ENCODE assay signal across 8 cellular contexts in the genomic region with DNA sequence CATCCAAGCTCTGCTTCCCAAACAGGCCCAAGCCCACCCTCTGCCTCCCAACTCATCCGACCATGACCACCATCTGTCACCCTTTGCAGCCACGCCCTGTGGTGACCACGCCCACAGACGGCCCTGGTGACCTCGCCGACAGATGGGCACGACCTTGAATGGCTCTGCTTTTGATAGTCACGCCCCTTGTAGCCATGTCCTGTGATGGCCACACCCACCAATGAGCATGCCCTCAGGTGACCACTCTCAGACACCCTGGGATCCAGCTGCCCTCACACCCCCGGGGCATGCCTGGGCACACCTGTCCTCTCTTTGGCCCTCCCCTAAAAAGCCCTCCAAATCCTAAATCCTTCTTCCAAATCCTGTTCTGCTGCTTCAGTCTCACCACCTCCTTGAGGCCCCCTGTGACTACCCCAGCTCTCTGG. TPM values are rescaled to one million over a fixed set of nuclear protein-coding genes. Genes with fewer than 3 reads are reported as not detected.
A peak's percentile ranks its signal among the peaks of the same experiment; 100 is the strongest.
DNase-seq lines count a peak whose midpoint lies in the region; ATAC-seq, FAIRE-seq and TF ChIP-seq lines count a peak whose summit lies in the region.

No MANE protein-coding gene starts in this region.

- peak overlapping the region; percentile 93 for H3K4me3 Mint-ChIP-seq in neural crest cell

- peak; percentile 37 for DNase-seq in Daoy (ENCODE audit: low read depth)
- DNase-seq in NCI-H748 treated with DMSO at 0.1 percent for 48 hours (lab: John Stamatoyannopoulos, UW): peak; percentile 52
- no peak for DNase-seq in epithelial cell of proximal tubule (ENCODE audit: low read depth)
- no peak for DNase-seq in neural crest cell (ENCODE audit: low read depth, low spot score)
- no peak for DNase-seq in T-helper 9 cell
- DNase-seq in GF-D8 (lab: John Stamatoyannopoulos, UW): no peak
- no peak for DNase-seq in frontal cortex (ENCODE audit: low spot score in 2 of 2)

- peak overlapping the region; percentile 80 for H3K4me3 ChIP-seq in epithelial cell of proximal tubule (ENCODE audit: low read depth, low read length)

- peaks cover 4% of the 10 kb centered on the region for H3K36me3 Mint-ChIP-seq in neural crest cell (ENCODE audit: low read depth)

- H3K27me3 Mint-ChIP-seq in neural crest cell (ENCODE audit: low read depth): no peaks in the 10 kb centered on the region

- TF ChIP-seq CTCF in epithelial cell of proximal tubule (conservative IDR thresholded peaks at IDR 0.05; ENCODE audit: low read depth, low read length): no peak
- no peak for TF ChIP-seq CTCF in neural crest cell (conservative IDR thresholded peaks at IDR 0.05)

- ATAC-seq in GM21528 (IDR thresholded peaks at IDR 0.05; ENCODE audit: low FRiP score, unreplicated experiment): no peak

- H3K27ac Mint-ChIP-seq in neural crest cell (ENCODE audit: unreplicated experiment): no peak overlapping the region

- peaks cover 21% of the 10 kb centered on the region for H3K4me1 Mint-ChIP-seq in neural crest cell

- FAIRE-seq in frontal cortex (lab: Jason Lieb, UNC): no peak

- H3K9me3 Mint-ChIP-seq in neural crest cell: no peaks in the 10 kb centered on the region

RNA-seq across cellular contexts. Expression of a gene that starts 51.0 kb away (rescaled TPM):
- total RNA-seq in Daoy (2014; rRNA removed; shearing (Covaris generic)): 154 and 200 TPM in 2 replicates
- total RNA-seq in epithelial cell of proximal tubule: 41.9 and 64.7 TPM in 2 replicates
- 110 and 111 TPM in 2 replicates for total RNA-seq in neural crest cell
- 40.4 TPM for total RNA-seq in frontal cortex

Comparison
In these comparisons a context has a peak if more than half of its experiments do, and no peak if none do; other contexts are left out.
1. DNase-seq: peak in Daoy (single experiment) and NCI-H748 treated with DMSO at 0.1 percent for 48 hours (single experiment); none in epithelial cell of proximal tubule (single experiment), neural crest cell (single experiment), T-helper 9 cell (single experiment), GF-D8 (single experiment) and frontal cortex (0 of 2).